8 cellular contexts compared by ENCODE assay signal in genomic region chr21:44428281-44428942, GRCh38. TPM values are rescaled to one million over a fixed set of nuclear protein-coding genes. Genes with fewer than 3 reads are reported as not detected.
DNase-seq lines count a peak whose midpoint lies in the region; ATAC-seq, FAIRE-seq and TF ChIP-seq lines count a peak whose summit lies in the region.

No MANE protein-coding gene starts in this region.

- H3K4me3 ChIP-seq in GM06990 (replicated peaks; ENCODE audit: low read depth, low read length) (no peak overlapping the region), iPS DF 6.9 (ENCODE audit: low read length) (no peak overlapping the region)

- no peak for TF ChIP-seq CTCF in GM06990 (IDR thresholded peaks at IDR 0.05; ENCODE audit: insufficient read depth, low read length, poor library complexity, severe bottlenecking)

- H3K27me3 ChIP-seq in GM06990 (replicated peaks; ENCODE audit: control insufficient read depth, insufficient read depth, low read length) (no peaks in the 10 kb centered on the region), iPS DF 6.9 (ENCODE audit: control insufficient read depth, insufficient read depth, low read length) (no peaks in the 10 kb centered on the region)

- no peaks in the 10 kb centered on the region for H3K9me3 ChIP-seq in iPS DF 6.9 (ENCODE audit: control insufficient read depth, insufficient read depth, low read length)

- DNase-seq in GM06990 (ENCODE audit: extremely low read depth, insufficient read length) = peak; percentile 62
- peak; percentile 55 for DNase-seq in NCI-H69 (lab: John Stamatoyannopoulos, UW)
- DNase-seq in activated CD8-positive, alpha-beta memory T cell treated with anti-CD3 and anti-CD28 coated beads, Interleukin-2, amount 10 ng/mL, durations not matched to agents 7 days and 5 days = peak; percentile 69
- DNase-seq in iPS DF 6.9 (ENCODE audit: low read depth, low spot score) = peak; percentile 58
- DNase-seq in urothelium cell line (ENCODE audit: low spot score) = peak; percentile 20
- DNase-seq in pons (ENCODE audit: low spot score) = no peak

- H3K27ac ChIP-seq in iPS DF 6.9 (ENCODE audit: low read length) = no peak overlapping the region

- peak overlapping the region; percentile 32 for H3K27ac Mint-ChIP-seq in activated CD8-positive, alpha-beta memory T cell treated with anti-CD3 and anti-CD28 coated beads, Interleukin-2, amount 10 ng/mL, durations not matched to agents 7 days and 5 days

- H3K9me3 Mint-ChIP-seq in activated CD8-positive, alpha-beta memory T cell treated with anti-CD3 and anti-CD28 coated beads, Interleukin-2, amount 10 ng/mL, durations not matched to agents 7 days and 5 days (ENCODE audit: low read depth) = peaks cover 11% of the 10 kb centered on the region

- CTCF ChIA-PET in activated CD8-positive, alpha-beta memory T cell treated with anti-CD3 and anti-CD28 coated beads, Interleukin-2, amount 10 ng/mL, durations not matched to agents 7 days and 5 days (lab: Charles Lee) = no interaction called here

- no peak overlapping the region for H3K4me3 Mint-ChIP-seq in activated CD8-positive, alpha-beta memory T cell treated with anti-CD3 and anti-CD28 coated beads, Interleukin-2, amount 10 ng/mL, durations not matched to agents 7 days and 5 days

- no peaks in the 10 kb centered on the region for H3K36me3 ChIP-seq in GM06990 (ENCODE audit: control insufficient read depth, insufficient read depth, low read length)
- H3K36me3 ChIP-seq in iPS DF 6.9 (ENCODE audit: control insufficient read depth, insufficient read depth, low read length) = no peaks in the 10 kb centered on the region; the same call in 1 of the 2 replicates

- peak; percentile 97 for FAIRE-seq in urothelium cell line (lab: Jason Lieb, UNC)

- no CpG with 5 or more reads among the region's 3 CpGs for WGBS in iPS DF 6.9 (ENCODE audit: insufficient coverage, insufficient read length)

- H3K36me3 Mint-ChIP-seq in activated CD8-positive, alpha-beta memory T cell treated with anti-CD3 and anti-CD28 coated beads, Interleukin-2, amount 10 ng/mL, durations not matched to agents 7 days and 5 days = peaks cover 12% of the 10 kb centered on the region

- H3K4me1 ChIP-seq in iPS DF 6.9 (ENCODE audit: control insufficient read depth, insufficient read depth, low read length) = no peaks in the 10 kb centered on the region; the same call in 1 of the 2 replicates

- peak; percentile 63 for ATAC-seq in activated CD8-positive, alpha-beta memory T cell treated with anti-CD3 and anti-CD28 coated beads, Interleukin-2, amount 10 ng/mL, durations not matched to agents 7 days and 5 days
- ATAC-seq in GM21381 (IDR thresholded peaks at IDR 0.05; ENCODE audit: unreplicated experiment) (no peak), HG02642 (IDR thresholded peaks at IDR 0.05; ENCODE audit: poor library complexity, unreplicated experiment) (no peak)

- H3K4me1 Mint-ChIP-seq in activated CD8-positive, alpha-beta memory T cell treated with anti-CD3 and anti-CD28 coated beads, Interleukin-2, amount 10 ng/mL, durations not matched to agents 7 days and 5 days = no peaks in the 10 kb centered on the region

- H3K27me3 Mint-ChIP-seq in activated CD8-positive, alpha-beta memory T cell treated with anti-CD3 and anti-CD28 coated beads, Interleukin-2, amount 10 ng/mL, durations not matched to agents 7 days and 5 days = no peaks in the 10 kb centered on the region

RNA-seq across cellular contexts. Expression of gene LRRC3, which starts 26.9 kb away (rescaled TPM):
- total RNA-seq in activated CD8-positive, alpha-beta memory T cell treated with anti-CD3 and anti-CD28 coated beads, Interleukin-2, amount 10 ng/mL, durations not matched to agents 7 days and 5 days = 1 to 10 TPM; 2.3 to 3.9 TPM
